ENCODE assay signal across 2 cellular contexts in the genomic region with DNA sequence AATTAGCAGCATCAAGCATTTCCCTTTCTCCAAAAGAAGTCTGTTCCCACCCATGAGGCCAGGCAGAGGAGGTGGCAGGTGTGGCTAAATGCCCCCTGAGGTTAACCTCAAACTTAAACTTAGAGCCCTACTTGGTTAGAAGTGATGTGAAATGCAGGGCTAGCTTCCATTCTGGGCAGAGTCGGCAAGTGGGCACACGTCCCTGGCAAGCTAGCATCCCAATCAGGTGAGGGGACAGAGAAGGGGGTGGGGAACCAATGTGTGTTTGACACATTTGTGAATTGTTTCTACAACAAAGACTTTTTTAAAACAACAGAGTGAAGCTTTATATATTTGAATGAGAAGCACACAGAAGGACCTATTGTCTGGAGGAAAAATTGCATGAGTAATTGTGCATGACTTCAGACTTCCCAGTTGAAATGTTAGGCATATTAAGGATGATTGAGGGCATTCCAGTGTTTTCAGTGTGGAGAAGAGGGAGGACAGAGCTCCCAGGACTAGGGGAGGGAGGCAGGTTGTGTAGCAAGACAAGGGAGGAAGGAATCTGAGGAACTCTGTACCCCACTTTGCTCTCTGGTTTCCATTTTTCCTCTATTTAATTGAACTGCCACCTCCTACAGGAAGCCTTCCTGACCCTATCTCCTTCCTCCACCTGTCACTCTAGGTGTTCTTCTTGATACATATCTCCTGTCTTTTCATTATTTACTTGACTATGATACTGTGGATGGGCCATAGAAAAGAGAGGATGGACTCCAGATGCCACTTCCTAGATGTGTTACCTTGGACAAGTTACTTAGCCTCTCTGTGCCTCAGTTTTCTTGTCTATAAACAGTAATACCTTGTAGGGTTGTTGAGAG.
A peak's percentile ranks its signal among the peaks of the same experiment; 100 is the strongest.
TF ChIP-seq lines count a peak whose summit lies in the region.

No MANE protein-coding gene starts in this region.

TF ChIP-seq in IMR-90, 13 proteins besides CTCF, POLR2A, EP300 and RAD21:
- no peak for TF ChIP-seq SMC3 (IDR thresholded peaks at IDR 0.05; ENCODE audit: low read depth, low read length)
- TF ChIP-seq RCOR1 (IDR thresholded peaks at IDR 0.05; ENCODE audit: insufficient replicate concordance, low read length), result no peak
- TF ChIP-seq CHD1 (IDR thresholded peaks at IDR 0.05; ENCODE audit: low read depth, low read length), result no peak
- no peak for TF ChIP-seq MXI1 (IDR thresholded peaks at IDR 0.05; ENCODE audit: borderline replicate concordance, low read depth, low read length)
- no peak for TF ChIP-seq BHLHE40 (IDR thresholded peaks at IDR 0.05; ENCODE audit: low read depth, low read length)

TF ChIP-seq in endothelial cell of umbilical vein, 7 proteins besides CTCF, POLR2A, EP300 and RAD21:
- TF ChIP-seq EZH2 (IDR thresholded peaks at IDR 0.05; ENCODE audit: borderline replicate concordance, low read depth, low read length, severe bottlenecking) (no peak), JUN (IDR thresholded peaks at IDR 0.05; ENCODE audit: borderline replicate concordance, insufficient read depth, insufficient read length, low read depth) (peak; percentile 27)
